8 cellular contexts compared by ENCODE assay signal in the genomic region with DNA sequence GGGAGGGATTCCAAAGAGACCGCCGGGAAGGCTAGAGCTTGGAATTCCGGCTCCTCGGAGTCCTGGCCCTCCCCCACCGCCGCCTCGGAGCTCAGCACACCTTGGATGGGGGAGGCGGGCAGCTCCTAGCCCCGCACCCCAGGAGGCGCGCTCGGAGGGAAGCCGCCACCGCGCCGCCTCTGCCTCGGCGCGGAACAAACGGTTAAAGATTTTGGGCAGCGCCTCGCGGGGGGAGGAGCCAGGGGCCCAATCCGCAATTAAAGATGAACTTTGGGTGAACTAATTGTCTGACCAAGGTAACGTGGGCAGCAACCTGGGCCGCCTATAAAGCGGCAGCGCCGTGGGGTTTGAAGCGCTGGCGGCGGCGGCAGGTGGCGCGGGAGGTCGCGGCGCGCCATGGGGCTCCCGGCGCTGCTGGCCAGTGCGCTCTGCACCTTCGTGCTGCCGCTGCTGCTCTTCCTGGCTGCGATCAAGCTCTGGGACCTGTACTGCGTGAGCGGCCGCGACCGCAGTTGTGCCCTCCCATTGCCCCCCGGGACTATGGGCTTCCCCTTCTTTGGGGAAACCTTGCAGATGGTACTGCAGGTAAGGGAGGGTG. TPM values are rescaled to one million over a fixed set of nuclear protein-coding genes. Genes with fewer than 3 reads are reported as not detected.
DNase-seq lines count a peak whose midpoint lies in the region; ATAC-seq, FAIRE-seq and TF ChIP-seq lines count a peak whose summit lies in the region.

TSS of gene CYP26A1 (plus strand) at position 355 of the 598 bp plus-strand sequence. CDS start at position 397, 42 bp downstream.

- no TSS peak for BruUV-seq in HepG2 (replicated peaks; lab: Mats Ljungman, UMichigan)

- CTCF ChIA-PET in HepG2 (lab: Yijun Ruan, JAX; ENCODE audit: low intra/inter-chr PET ratio, low total read pairs), result interaction anchor here (0.9 kb wide), 1 partner anchor 189 kb away, joined by 4 read pairs; no protein-coding TSS in a partner anchor

- TF ChIP-seq EP300 in HepG2 (IDR thresholded peaks at IDR 0.05; ENCODE audit: low read depth in 2 of 2, low read length in 2 of 2), result no peak
- no peak for TF ChIP-seq EP300 in HepG2 (CRISPR knock-in tag; IDR thresholded peaks at IDR 0.05; ENCODE audit: borderline replicate concordance)

- no peak for FAIRE-seq in HepG2 (lab: Jason Lieb, UNC)

- H3K9me3 ChIP-seq in HepG2 (ENCODE audit: low read length) (no peaks in the 10 kb centered on the region), uterus (no peaks in the 10 kb centered on the region)

- peak in 1 of 2 donors; percentile 3 for ATAC-seq in activated T-cell treated with anti-CD3 and anti-CD28 coated beads, Interleukin-2, amount 50 U/mL, for 4 hours
- peak; percentile 64 for ATAC-seq in HepG2

- in situ Hi-C loops in HepG2 (cut with HindIII; ENCODE audit: extremely low pct_ligation_motif_present, low pct_unique_long_range_greater_than_20kb), result loop anchor here (10.0 kb wide), 1 partner anchor 221 kb away; no protein-coding TSS in a partner anchor

- peak within 1 kb of the TSS; percentile 56 to 77 (median 58) for H3K4me3 ChIP-seq in HepG2 (replicated peaks in 1 of 3; ENCODE audit: insufficient read depth in 1 of 3, low read depth in 2 of 3, low read length in 3 of 3)
- H3K4me3 ChIP-seq in uterus, result peak within 1 kb of the TSS in 1 of 2 donors; percentile 5

- no peaks in the 10 kb centered on the region for H4K20me1 ChIP-seq in HepG2 (ENCODE audit: insufficient read depth, low read length)

- peak within 1 kb of the TSS; percentile 61 for H3K4me3 Mint-ChIP-seq in activated T-cell treated with anti-CD3 and anti-CD28 coated beads, Interleukin-2, amount 50 U/mL, for 4 hours
- peak within 1 kb of the TSS; percentile 39 for H3K4me3 Mint-ChIP-seq in activated T-helper 1 cell treated with anti-CD3 and anti-CD28 coated beads, Interleukin-12 subunit alpha, Interleukin-12 subunit beta, Interleukin-2, Interleukin-4 antibody, amounts not matched to agents 30 ng/mL and 10 ng/mL and 1 ng/mL, durations not matched to agents 14 hours and 24 hours and 36 hours
- peak within 1 kb of the TSS; percentile 84 for H3K4me3 Mint-ChIP-seq in type B pancreatic cell

- no peak within 1 kb of the TSS for H3K9ac ChIP-seq in HepG2 (ENCODE audit: insufficient read depth, low read depth, low read length)

- TF ChIP-seq RAD21 in HepG2 (CRISPR knock-in tag; IDR thresholded peaks at IDR 0.05), result 0 out of 2 replicates have a peak, but pooled peaks have one; percentile 5

- peaks cover 38% of the 10 kb centered on the region for H3K4me1 Mint-ChIP-seq in activated T-cell treated with anti-CD3 and anti-CD28 coated beads, Interleukin-2, amount 50 U/mL, for 4 hours (ENCODE audit: low read depth)
- H3K4me1 Mint-ChIP-seq in activated T-helper 1 cell treated with anti-CD3 and anti-CD28 coated beads, Interleukin-12 subunit alpha, Interleukin-12 subunit beta, Interleukin-2, Interleukin-4 antibody, amounts not matched to agents 30 ng/mL and 10 ng/mL and 1 ng/mL, durations not matched to agents 14 hours and 24 hours and 36 hours (ENCODE audit: low read depth), result peaks cover 18% of the 10 kb centered on the region
- H3K4me1 Mint-ChIP-seq in type B pancreatic cell (ENCODE audit: unreplicated experiment), result peaks cover 28% of the 10 kb centered on the region

- POLR2A ChIA-PET in HepG2 (lab: Yijun Ruan, JAX), result no interaction called here

- no peak within 1 kb of the TSS for H2AFZ ChIP-seq in HepG2 (ENCODE audit: low read length)

- H3K27ac Mint-ChIP-seq in activated T-helper 1 cell treated with anti-CD3 and anti-CD28 coated beads, Interleukin-12 subunit alpha, Interleukin-12 subunit beta, Interleukin-2, Interleukin-4 antibody, amounts not matched to agents 30 ng/mL and 10 ng/mL and 1 ng/mL, durations not matched to agents 14 hours and 24 hours and 36 hours, result no peak within 1 kb of the TSS
- no peak within 1 kb of the TSS for H3K27ac Mint-ChIP-seq in type B pancreatic cell

- intact Hi-C loops in activated T-helper 1 cell treated with anti-CD3 and anti-CD28 coated beads, Interleukin-12 subunit alpha, Interleukin-12 subunit beta, Interleukin-2, Interleukin-4 antibody, amounts not matched to agents 30 ng/mL and 10 ng/mL and 1 ng/mL, durations not matched to agents 14 hours and 24 hours and 36 hours (cut with micrococcal nuclease), result loop anchor here (2.0 to 10.0 kb wide), 4 partner anchors 106 to 431 kb away; no protein-coding TSS in a partner anchor
- intact Hi-C loops in HepG2 (cut with micrococcal nuclease; ENCODE audit: unreplicated experiment), result loop anchor here (2.0 to 10.0 kb wide), 3 partner anchors 67 to 284 kb away; no protein-coding TSS in a partner anchor
- intact Hi-C loops in uterus (cut with DNase I; ENCODE audit: low total_unique reads), result no loop called here

- H3K27ac ChIP-seq in HepG2 (ENCODE audit: extremely low read length, insufficient read depth, low read length), result no peak within 1 kb of the TSS
- H3K27ac ChIP-seq in uterus, result no peak within 1 kb of the TSS

- H3K4me2 ChIP-seq in HepG2 (ENCODE audit: low read depth, low read length), result peak within 1 kb of the TSS; percentile 89

- H3K9me3 Mint-ChIP-seq in activated T-cell treated with anti-CD3 and anti-CD28 coated beads, Interleukin-2, amount 50 U/mL, for 4 hours, result no peaks in the 10 kb centered on the region
- no peaks in the 10 kb centered on the region for H3K9me3 Mint-ChIP-seq in activated T-helper 1 cell treated with anti-CD3 and anti-CD28 coated beads, Interleukin-12 subunit alpha, Interleukin-12 subunit beta, Interleukin-2, Interleukin-4 antibody, amounts not matched to agents 30 ng/mL and 10 ng/mL and 1 ng/mL, durations not matched to agents 14 hours and 24 hours and 36 hours
- no peaks in the 10 kb centered on the region for H3K9me3 Mint-ChIP-seq in type B pancreatic cell

- H3K27me3 ChIP-seq in HepG2 (ENCODE audit: control insufficient read depth in 1 of 2, insufficient read depth in 2 of 2, low read length in 2 of 2) (peaks cover 11 to 56% of the 10 kb centered on the region in 2 experiments), uterus (peaks cover 0 to 29% of the 10 kb centered on the region in 2 donors)

- H3K79me2 ChIP-seq in HepG2 (ENCODE audit: insufficient read depth, low read length), result no peaks in the 10 kb centered on the region

- TF ChIP-seq CTCF in HepG2 (CRISPR knock-in tag; IDR thresholded peaks at IDR 0.05) (no peak), type B pancreatic cell (conservative IDR thresholded peaks at IDR 0.05) (no peak), uterus (IDR thresholded peaks at IDR 0.05) (no peak)

- TF ChIP-seq POLR2A in HepG2 (IDR thresholded peaks at IDR 0.05; ENCODE audit: insufficient read depth in 1 of 2, low read depth in 2 of 2, low read length in 2 of 2), result no peak
- TF ChIP-seq POLR2A in uterus (IDR thresholded peaks at IDR 0.05), result no peak

- no peaks in the 10 kb centered on the region for H3K36me3 ChIP-seq in HepG2 (replicated peaks in 1 of 2; ENCODE audit: control insufficient read depth in 1 of 2, insufficient read depth in 2 of 2, low read length in 2 of 2)
- H3K36me3 ChIP-seq in uterus, result no peaks in the 10 kb centered on the region

- H3K27me3 Mint-ChIP-seq in activated T-cell treated with anti-CD3 and anti-CD28 coated beads, Interleukin-2, amount 50 U/mL, for 4 hours (ENCODE audit: low read depth), result peaks cover 73% of the 10 kb centered on the region
- H3K27me3 Mint-ChIP-seq in activated T-helper 1 cell treated with anti-CD3 and anti-CD28 coated beads, Interleukin-12 subunit alpha, Interleukin-12 subunit beta, Interleukin-2, Interleukin-4 antibody, amounts not matched to agents 30 ng/mL and 10 ng/mL and 1 ng/mL, durations not matched to agents 14 hours and 24 hours and 36 hours (ENCODE audit: insufficient read depth), result peaks cover 84% of the 10 kb centered on the region
- peaks cover 95% of the 10 kb centered on the region for H3K27me3 Mint-ChIP-seq in type B pancreatic cell

- no peaks in the 10 kb centered on the region for H3K36me3 Mint-ChIP-seq in activated T-cell treated with anti-CD3 and anti-CD28 coated beads, Interleukin-2, amount 50 U/mL, for 4 hours (ENCODE audit: insufficient read depth)
- H3K36me3 Mint-ChIP-seq in activated T-helper 1 cell treated with anti-CD3 and anti-CD28 coated beads, Interleukin-12 subunit alpha, Interleukin-12 subunit beta, Interleukin-2, Interleukin-4 antibody, amounts not matched to agents 30 ng/mL and 10 ng/mL and 1 ng/mL, durations not matched to agents 14 hours and 24 hours and 36 hours (ENCODE audit: low read depth), result no peaks in the 10 kb centered on the region
- H3K36me3 Mint-ChIP-seq in type B pancreatic cell, result no peaks in the 10 kb centered on the region

- H3K4me1 ChIP-seq in HepG2 (ENCODE audit: insufficient read depth, low read length), result peaks cover 36% of the 10 kb centered on the region
- peaks cover 0 to 14% of the 10 kb centered on the region in 2 donors for H3K4me1 ChIP-seq in uterus

- DNase-seq in activated T-cell treated with anti-CD3 and anti-CD28 coated beads, Interleukin-2, amount 50 U/mL, for 4 hours, result no peak
- DNase-seq in activated T-cell treated with anti-CD3 and anti-CD28 coated beads for 4 hours, result no peak
- DNase-seq in activated T-helper 1 cell treated with anti-CD3 and anti-CD28 coated beads, Interleukin-12 subunit alpha, Interleukin-12 subunit beta, Interleukin-2, Interleukin-4 antibody, amounts not matched to agents 30 ng/mL and 10 ng/mL and 1 ng/mL, durations not matched to agents 14 hours and 24 hours and 36 hours (ENCODE audit: low spot score), result no peak
- no peak for DNase-seq in HepG2 (ENCODE audit: low spot score)
- peak; percentile 68 for DNase-seq in type B pancreatic cell (ENCODE audit: extremely low spot score, unreplicated experiment)
- no peak for DNase-seq in stimulated activated naive CD4-positive, alpha-beta T cell (lab: John Stamatoyannopoulos, UW)
- DNase-seq in uterus, result no peak
- DNase-seq in NOMO-1 (lab: John Stamatoyannopoulos, UW; ENCODE audit: unreplicated experiment in 2 of 2), result no peak

- under 1% methylated on average over 13 of the region's 51 CpGs for WGBS in HepG2 (ENCODE audit: low lambda C conversion rate)

RNA-seq across cellular contexts. Expression of gene CYP26A1, which starts in this region (rescaled TPM):
- not detected for total RNA-seq in activated T-cell treated with anti-CD3 and anti-CD28 coated beads, Interleukin-2, amount 50 U/mL, for 4 hours
- not detected in 2 replicates for total RNA-seq in activated T-helper 1 cell treated with anti-CD3 and anti-CD28 coated beads, Interleukin-12 subunit alpha, Interleukin-12 subunit beta, Interleukin-2, Interleukin-4 antibody, amounts not matched to agents 30 ng/mL and 10 ng/mL and 1 ng/mL, durations not matched to agents 14 hours and 24 hours and 36 hours
- total RNA-seq in HepG2 (2016; rRNA removed; fragmentation: Illumina TruSeq; extraction: Trizol), result not detected in 2 replicates
- total RNA-seq in HepG2 (2016; cell fraction: cytosol; rRNA removed; fragmentation: Illumina TruSeq; extraction: Trizol; ENCODE audit: low read depth), result not detected in 2 replicates
- total RNA-seq in HepG2 (2016; cell fraction: insoluble cytoplasmic fraction; rRNA removed; fragmentation: Illumina TruSeq; extraction: Trizol), result not detected in 2 replicates
- total RNA-seq in HepG2 (2016; cell fraction: membrane; rRNA removed; fragmentation: Illumina TruSeq; extraction: Trizol), result not detected in 2 replicates
- total RNA-seq in HepG2 (2016; cell fraction: nucleus; rRNA removed; fragmentation: Illumina TruSeq; extraction: Trizol), result not detected in 2 replicates
- polyA plus RNA-seq in HepG2 (2011; rRNA removed), result 0.15 and 0.31 TPM in 2 replicates
- 0.14 and 0.48 TPM in 2 replicates for polyA plus RNA-seq in HepG2 (2011; cell fraction: cytosol; rRNA removed)
- 1.4 and 1.6 TPM in 2 replicates for polyA plus RNA-seq in HepG2 (2011; cell fraction: nucleus; rRNA removed)
- not detected in 2 replicates for polyA plus RNA-seq in HepG2 (2012)
- polyA plus RNA-seq in HepG2 (2016; cell fraction: cytosol; fragmentation: Illumina TruSeq; extraction: Trizol; ENCODE audit: low read depth), result not detected in 2 replicates
- not detected in 2 replicates for polyA plus RNA-seq in HepG2 (2016; cell fraction: insoluble cytoplasmic fraction; fragmentation: Illumina TruSeq; extraction: Trizol; ENCODE audit: low read depth)
- not detected in 2 replicates for polyA plus RNA-seq in HepG2 (2016; cell fraction: membrane; fragmentation: Illumina TruSeq; extraction: Trizol; ENCODE audit: low read depth)
- not detected in 2 replicates for polyA plus RNA-seq in HepG2 (2016; cell fraction: nucleus; fragmentation: Illumina TruSeq; extraction: Trizol; ENCODE audit: insufficient read depth, low read depth)
- 0.20 TPM in 1 of 2 replicates, not detected in the other for polyA minus RNA-seq in HepG2 (2011; rRNA and poly(A)+ RNA removed; ENCODE audit: low replicate concordance)
- polyA minus RNA-seq in HepG2 (2011; cell fraction: cytosol; rRNA and poly(A)+ RNA removed), result not detected in 2 replicates
- polyA minus RNA-seq in HepG2 (2011; cell fraction: nucleus; rRNA and poly(A)+ RNA removed), result 0.13 TPM in 1 of 2 replicates, not detected in the other
- 1.1 and 4.2 TPM in 2 replicates for total RNA-seq in type B pancreatic cell (ENCODE audit: low replicate concordance)
- under 1 TPM in 1 of 4 donors, not detected in 3; 0.76 TPM for total RNA-seq in uterus
